In genomic region chr11:72720047-72720446, GRCh38 we compare ENCODE assay signal across 1 cellular context.
TF ChIP-seq lines count a peak whose summit lies in the region.

No MANE protein-coding gene starts in this region.

TF ChIP-seq in endothelial cell of umbilical vein, 7 proteins besides CTCF, POLR2A, EP300 and RAD21 (continued from another document):
- TF ChIP-seq MAX (IDR thresholded peaks at IDR 0.05; ENCODE audit: insufficient read depth, insufficient read length) (no peak), GATA2 (IDR thresholded peaks at IDR 0.05; ENCODE audit: insufficient read depth, insufficient read length, low read depth, low read length) (no peak), JUN (IDR thresholded peaks at IDR 0.05; ENCODE audit: borderline replicate concordance, insufficient read depth, insufficient read length, low read depth) (no peak), MYC (IDR thresholded peaks at IDR 0.05; ENCODE audit: low read depth, low read length) (no peak), FOS (IDR thresholded peaks at IDR 0.05; ENCODE audit: borderline replicate concordance, insufficient read depth, low read length) (no peak), EZH2 (IDR thresholded peaks at IDR 0.05; ENCODE audit: borderline replicate concordance, low read depth, low read length, severe bottlenecking) (no peak)
